13 cellular contexts compared by ENCODE assay signal in genomic region chr1:230145505-230145899, GRCh38.
A peak's percentile ranks its signal among the peaks of the same experiment; 100 is the strongest.
DNase-seq lines count a peak whose midpoint lies in the region; ATAC-seq and TF ChIP-seq lines count a peak whose summit lies in the region.
"Had no signal": no experiment of that assay in that cellular context is flagged by ENCODE, and none has a peak within 500 bp of the region (broad histone marks: within the 10 kb centered on the region; RNA-seq: fewer than 3 reads in every experiment).

No MANE protein-coding gene starts in this region.

- H3K4me3 ChIP-seq in lower lobe of right lung = no peak overlapping the region
- no peak overlapping the region for H3K4me3 ChIP-seq in upper lobe of right lung
- H3K4me3 ChIP-seq: SK-N-MC had no signal

- DNase-seq in stimulated activated naive CD8-positive, alpha-beta T cell treated with anti-CD3 and anti-CD28 coated beads, Interleukin-15, amount 100 ng/mL, for 72 hours = no peak
- peak; percentile 26 for DNase-seq in NCI-H748 treated with DMSO at 0.1 percent for 48 hours (lab: John Stamatoyannopoulos, UW)
- no peak for DNase-seq in lower lobe of right lung
- DNase-seq in upper lobe of right lung = no peak
- DNase-seq in glutamatergic neuron = no peak
- no peak for DNase-seq in stimulated activated CD4-positive, alpha-beta T cell treated with anti-CD3 and anti-CD28 coated beads, Interleukin-15, amount 100 ng/mL, for 24 hours
- DNase-seq: activated CD4-positive, alpha-beta T cell treated with anti-CD3 and anti-CD28 coated beads, Interleukin-2, amount 10 ng/mL, durations not matched to agents 24 days and 14 days; central memory CD4-positive, alpha-beta T cell; nephron progenitor cell had no signal

- TF ChIP-seq CTCF in lower lobe of right lung (IDR thresholded peaks at IDR 0.05) (no peak), upper lobe of right lung (IDR thresholded peaks at IDR 0.05) (no peak), glutamatergic neuron (IDR thresholded peaks at IDR 0.05; ENCODE audit: partially characterized antibody, unreplicated experiment) (no peak)

- H3K36me3 Mint-ChIP-seq in stimulated activated naive CD8-positive, alpha-beta T cell treated with anti-CD3 and anti-CD28 coated beads, Interleukin-15, Interleukin-2, amounts not matched to agents 100 ng/mL and 50 ng/mL, for 24 hours (ENCODE audit: low read depth) = peaks cover 4% of the 10 kb centered on the region
- H3K36me3 Mint-ChIP-seq in glutamatergic neuron (ENCODE audit: unreplicated experiment) = no peaks in the 10 kb centered on the region

- no peak for ATAC-seq in stimulated activated naive CD8-positive, alpha-beta T cell treated with anti-CD3 and anti-CD28 coated beads, Interleukin-15, amount 100 ng/mL, for 72 hours
- ATAC-seq in lower lobe of right lung = no peak
- ATAC-seq in upper lobe of right lung = no peak
- ATAC-seq in HG03521 (IDR thresholded peaks at IDR 0.05; ENCODE audit: unreplicated experiment) = no peak

- H3K9me3 ChIP-seq in lower lobe of right lung (no peaks in the 10 kb centered on the region), upper lobe of right lung (no peaks in the 10 kb centered on the region)

- H3K27ac ChIP-seq in lower lobe of right lung (peak overlapping the region; percentile 50), upper lobe of right lung (peak overlapping the region; percentile 53)
- H3K27ac ChIP-seq: C4-2B, SK-N-MC had no signal

- H3K4me1 ChIP-seq in lower lobe of right lung (peaks cover 37% of the 10 kb centered on the region), upper lobe of right lung (peaks cover 11% of the 10 kb centered on the region)

- H3K4me1 Mint-ChIP-seq in stimulated activated naive CD8-positive, alpha-beta T cell treated with anti-CD3 and anti-CD28 coated beads, Interleukin-15, Interleukin-2, amounts not matched to agents 100 ng/mL and 50 ng/mL, for 24 hours (ENCODE audit: low read depth) = peaks cover 90% of the 10 kb centered on the region
- peaks cover 98% of the 10 kb centered on the region for H3K4me1 Mint-ChIP-seq in stimulated activated naive CD8-positive, alpha-beta T cell treated with anti-CD3 and anti-CD28 coated beads, Interleukin-15, amount 100 ng/mL, for 72 hours
- H3K4me1 Mint-ChIP-seq in glutamatergic neuron (ENCODE audit: low read depth, unreplicated experiment) = peaks cover 53% of the 10 kb centered on the region

- H3K27ac Mint-ChIP-seq in stimulated activated naive CD8-positive, alpha-beta T cell treated with anti-CD3 and anti-CD28 coated beads, Interleukin-15, Interleukin-2, amounts not matched to agents 100 ng/mL and 50 ng/mL, for 24 hours = peak overlapping the region; percentile 84
- no peak overlapping the region for H3K27ac Mint-ChIP-seq in stimulated activated naive CD8-positive, alpha-beta T cell treated with anti-CD3 and anti-CD28 coated beads, Interleukin-15, amount 100 ng/mL, for 72 hours
- no peak overlapping the region for H3K27ac Mint-ChIP-seq in glutamatergic neuron (ENCODE audit: unreplicated experiment)
- H3K27ac Mint-ChIP-seq: activated CD4-positive, alpha-beta T cell treated with anti-CD3 and anti-CD28 coated beads, Interleukin-2, amount 10 ng/mL, durations not matched to agents 24 days and 14 days had no signal

- H3K4me3 Mint-ChIP-seq in stimulated activated naive CD8-positive, alpha-beta T cell treated with anti-CD3 and anti-CD28 coated beads, Interleukin-15, Interleukin-2, amounts not matched to agents 100 ng/mL and 50 ng/mL, for 24 hours = peak overlapping the region; percentile 52
- H3K4me3 Mint-ChIP-seq in stimulated activated naive CD8-positive, alpha-beta T cell treated with anti-CD3 and anti-CD28 coated beads, Interleukin-15, amount 100 ng/mL, for 72 hours = no peak overlapping the region
- no peak overlapping the region for H3K4me3 Mint-ChIP-seq in glutamatergic neuron (ENCODE audit: unreplicated experiment)
- H3K4me3 Mint-ChIP-seq: activated CD4-positive, alpha-beta T cell treated with anti-CD3 and anti-CD28 coated beads, Interleukin-2, amount 10 ng/mL, durations not matched to agents 24 days and 14 days; nephron progenitor cell had no signal

- no peaks in the 10 kb centered on the region for H3K36me3 ChIP-seq in lower lobe of right lung
- H3K36me3 ChIP-seq in upper lobe of right lung = no peaks in the 10 kb centered on the region

- H3K27me3 ChIP-seq in lower lobe of right lung (ENCODE audit: low read depth) (no peaks in the 10 kb centered on the region), upper lobe of right lung (no peaks in the 10 kb centered on the region)

- no peaks in the 10 kb centered on the region for H3K27me3 Mint-ChIP-seq in stimulated activated naive CD8-positive, alpha-beta T cell treated with anti-CD3 and anti-CD28 coated beads, Interleukin-15, Interleukin-2, amounts not matched to agents 100 ng/mL and 50 ng/mL, for 24 hours
- no peaks in the 10 kb centered on the region for H3K27me3 Mint-ChIP-seq in stimulated activated naive CD8-positive, alpha-beta T cell treated with anti-CD3 and anti-CD28 coated beads, Interleukin-15, amount 100 ng/mL, for 72 hours
- H3K27me3 Mint-ChIP-seq in glutamatergic neuron (ENCODE audit: unreplicated experiment) = peaks cover 8% of the 10 kb centered on the region
- H3K27me3 Mint-ChIP-seq: activated CD4-positive, alpha-beta T cell treated with anti-CD3 and anti-CD28 coated beads, Interleukin-2, amount 10 ng/mL, durations not matched to agents 24 days and 14 days had no signal

- intact Hi-C loops in lower lobe of right lung (cut with DNase I) = no loop called here
- intact Hi-C loops in upper lobe of right lung (cut with DNase I) = no loop called here

- H3K9me3 Mint-ChIP-seq in stimulated activated naive CD8-positive, alpha-beta T cell treated with anti-CD3 and anti-CD28 coated beads, Interleukin-15, Interleukin-2, amounts not matched to agents 100 ng/mL and 50 ng/mL, for 24 hours = no peaks in the 10 kb centered on the region
- no peaks in the 10 kb centered on the region for H3K9me3 Mint-ChIP-seq in stimulated activated naive CD8-positive, alpha-beta T cell treated with anti-CD3 and anti-CD28 coated beads, Interleukin-15, amount 100 ng/mL, for 72 hours
- peaks cover 9% of the 10 kb centered on the region for H3K9me3 Mint-ChIP-seq in glutamatergic neuron (ENCODE audit: unreplicated experiment)
- H3K9me3 Mint-ChIP-seq: activated CD4-positive, alpha-beta T cell treated with anti-CD3 and anti-CD28 coated beads, Interleukin-2, amount 10 ng/mL, durations not matched to agents 24 days and 14 days; nephron progenitor cell had no signal
